27 cellular contexts compared by ENCODE assay signal in genomic region chr2:226187126-226187525, GRCh38.
DNase-seq lines count a peak whose midpoint lies in the region; ATAC-seq and TF ChIP-seq lines count a peak whose summit lies in the region.
"Had no signal": no experiment of that assay in that cellular context is flagged by ENCODE, and none has a peak within 500 bp of the region (broad histone marks: within the 10 kb centered on the region; RNA-seq: fewer than 3 reads in every experiment).

No MANE protein-coding gene starts in this region.

- intact Hi-C loops in HCT116 (cut with micrococcal nuclease) = loop anchor here (5.0 to 10.0 kb wide), 3 partner anchors 152 to 808 kb away; no protein-coding TSS in a partner anchor

- RAD21 ChIA-PET in HCT116 (lab: Charles Lee; ENCODE audit: low non-redundant PET in 1 of 2, low total read pairs in 2 of 2, uncharacterized antibody in 2 of 2, unreplicated experiment in 2 of 2) = no interaction called here

- H2AFZ ChIP-seq in HCT116 (ENCODE audit: low read depth, low read length, poor library complexity, severe bottlenecking) (no peak overlapping the region), GM23338 (no peak overlapping the region)

- H3F3A ChIP-seq in GM23338 (replicated peaks; ENCODE audit: low read depth) = no peaks in the 10 kb centered on the region

- CTCF ChIA-PET in HCT116 (lab: Charles Lee) = no interaction called here

- H4K20me1 ChIP-seq in HCT116 (ENCODE audit: insufficient read depth) (no peaks in the 10 kb centered on the region), GM23338 (replicated peaks; ENCODE audit: insufficient read depth) (no peaks in the 10 kb centered on the region)

- no peaks in the 10 kb centered on the region; the same call in 2 of the 3 replicates for H3K9me3 Mint-ChIP-seq in GM23338
- H3K9me3 Mint-ChIP-seq: activated CD4-positive, alpha-beta T cell treated with anti-CD3 and anti-CD28 coated beads, Interleukin-2, amount 10 ng/mL, durations not matched to agents 24 days and 14 days; T-helper 1 cell treated with Interleukin-12 subunit alpha and Interleukin-12 subunit beta and Interleukin-4 antibody, amounts not matched to agents 30 μg/mL and 1 μg/mL, for 36 hours had no signal

- H3K9ac ChIP-seq in HCT116 (ENCODE audit: low read length) = peak overlapping the region; percentile 79
- peak overlapping the region; percentile 58 for H3K9ac ChIP-seq in skeletal muscle satellite cell (ENCODE audit: low read depth, low read length)

- no peak overlapping the region for H3K4me3 ChIP-seq in HCT116 (replicated peaks in 1 of 2; ENCODE audit: low read depth in 1 of 2, low read length in 2 of 2)
- H3K4me3 ChIP-seq in skeletal muscle satellite cell (ENCODE audit: low read length) = no peak overlapping the region
- no peak overlapping the region for H3K4me3 ChIP-seq in GM23338
- H3K4me3 ChIP-seq: heart right ventricle, pancreas had no signal

- no peaks in the 10 kb centered on the region for H3K27me3 Mint-ChIP-seq in GM23338 (ENCODE audit: insufficient read depth, low read depth, poor library complexity)
- H3K27me3 Mint-ChIP-seq: dendritic cell treated with granulocyte-macrophage colony-stimulating factor and Interleukin-4, amounts not matched to agents 40 ng/mL and 50 ng/mL, for 4 days had no signal

- H3K79me2 ChIP-seq in HCT116 (ENCODE audit: insufficient read depth, low read length) (peaks cover 30% of the 10 kb centered on the region), GM23338 (replicated peaks; ENCODE audit: insufficient read depth) (no peaks in the 10 kb centered on the region)

- H3K36me3 ChIP-seq in HCT116 (ENCODE audit: control insufficient read depth in 1 of 2, insufficient read depth in 2 of 2, low read length in 2 of 2) = 0 out of 4 replicates have a peak, but pooled peaks cover 0 to 3% of the 10 kb centered on the region in 2 experiments
- H3K36me3 ChIP-seq in skeletal muscle satellite cell (ENCODE audit: insufficient read depth, low read length) = no peaks in the 10 kb centered on the region
- H3K36me3 ChIP-seq in GM23338 (ENCODE audit: insufficient read depth) = no peaks in the 10 kb centered on the region
- H3K36me3 ChIP-seq: heart right ventricle, pancreas had no signal

- TF ChIP-seq RAD21 in HCT116 (IDR thresholded peaks at IDR 0.05; ENCODE audit: low read depth) = no peak

- H3K4me1 Mint-ChIP-seq in GM23338 = peaks cover 11% of the 10 kb centered on the region
- H3K4me1 Mint-ChIP-seq: activated CD4-positive, alpha-beta T cell treated with anti-CD3 and anti-CD28 coated beads, Interleukin-2, amount 10 ng/mL, durations not matched to agents 24 days and 14 days; CD8-positive, alpha-beta memory T cell; naive thymus-derived CD4-positive, alpha-beta T cell had no signal

- H3K4me2 ChIP-seq in HCT116 (ENCODE audit: low read length) (no peak overlapping the region), skeletal muscle satellite cell (ENCODE audit: low read length) (peak overlapping the region; percentile 18), GM23338 (no peak overlapping the region)

- H3K9me2 ChIP-seq in HCT116 (ENCODE audit: insufficient read depth) (no peaks in the 10 kb centered on the region), GM23338 (ENCODE audit: insufficient read depth) (peaks cover 7% of the 10 kb centered on the region; the same call in 1 of the 2 replicates)

- H3K27ac Mint-ChIP-seq in GM23338 = no peak overlapping the region; the same call in 1 of the 2 replicates
- H3K27ac Mint-ChIP-seq: activated CD4-positive, alpha-beta T cell treated with anti-CD3 and anti-CD28 coated beads, Interleukin-2, amount 10 ng/mL, durations not matched to agents 24 days and 14 days; CD8-positive, alpha-beta memory T cell; dendritic cell treated with granulocyte-macrophage colony-stimulating factor and Interleukin-4, amounts not matched to agents 40 ng/mL and 50 ng/mL, for 4 days; naive thymus-derived CD4-positive, alpha-beta T cell; T-helper 1 cell treated with Interleukin-12 subunit alpha and Interleukin-12 subunit beta and Interleukin-4 antibody, amounts not matched to agents 30 μg/mL and 1 μg/mL, for 36 hours had no signal

- TF ChIP-seq CTCF in HCT116 (IDR thresholded peaks at IDR 0.05 in 2 of 3, conservative IDR thresholded peaks at IDR 0.05 in 1 of 3; ENCODE audit: borderline replicate concordance in 1 of 3, insufficient read depth in 1 of 3, low read depth in 2 of 3, low read length in 2 of 3) (no peak), foreskin keratinocyte (conservative IDR thresholded peaks at IDR 0.05) (no peak), GM23338 (conservative IDR thresholded peaks at IDR 0.05; ENCODE audit: low read depth in 2 of 2) (no peak)

- DNase-seq in HCT116 (ENCODE audit: low read depth, low spot score) (no peak), amniotic epithelial cell (ENCODE audit: low read depth) (peak; percentile 63), foreskin keratinocyte (no peak), iPS-NIHi11 (ENCODE audit: low spot score) (no peak), dedifferentiated amniotic fluid mesenchymal stem cell (ENCODE audit: extremely low spot score) (no peak), GM23338 (ENCODE audit: low spot score) (no peak)
- no peak for DNase-seq in activated CD4-positive, alpha-beta T cell treated with anti-CD3 and anti-CD28 coated beads, Interleukin-2, amount 50 U/mL, for 48 hours
- DNase-seq: activated CD4-positive, alpha-beta T cell treated with anti-CD3 and anti-CD28 coated beads, Interleukin-2, amount 10 ng/mL, durations not matched to agents 24 days and 14 days; activated naive CD4-positive, alpha-beta T cell treated with Interleukin-2 at 50 U/mL for 16 hours; activated T-cell treated with anti-CD3 and anti-CD28 coated beads, Interleukin-2, amount 50 U/mL, for 48 hours; caudate nucleus; CD8-positive, alpha-beta memory T cell; DMS153; heart right ventricle; left colon; naive thymus-derived CD4-positive, alpha-beta T cell; NCI-H1694 treated with DMSO at 0.1 percent for 48 hours; NCI-H2171 treated with DMSO at 0.1 percent for 48 hours; NCI-H524 treated with DMSO at 0.1 percent for 48 hours; pancreas; stimulated activated CD8-positive, alpha-beta memory T cell treated with anti-CD3 and anti-CD28 coated beads, Interleukin-4, amount 100 ng/mL, for 48 hours; trophoblast cell had no signal

- H3K27me3 ChIP-seq in HCT116 (ENCODE audit: insufficient read depth, low read length) (no peaks in the 10 kb centered on the region), foreskin keratinocyte (no peaks in the 10 kb centered on the region), skeletal muscle satellite cell (ENCODE audit: control insufficient read depth, insufficient read depth, low read length) (no peaks in the 10 kb centered on the region), GM23338 (ENCODE audit: insufficient read depth) (no peaks in the 10 kb centered on the region)
- H3K27me3 ChIP-seq: heart right ventricle, pancreas had no signal

- POLR2A ChIA-PET in HCT116 (lab: Charles Lee) = interaction anchor here (0.9 to 1.3 kb wide), 3 partner anchors 15 to 469 kb away, joined by 3 read pairs; no protein-coding TSS in a partner anchor

- H3K27ac ChIP-seq in HCT116 (ENCODE audit: low read depth, low read length) (peak overlapping the region; percentile 95), foreskin keratinocyte (peak overlapping the region; percentile 50), GM23338 (ENCODE audit: low read depth) (no peak overlapping the region)
- H3K27ac ChIP-seq: heart right ventricle, pancreas had no signal

- peaks cover 82 to 100% of the 10 kb centered on the region in 2 experiments for H3K4me1 ChIP-seq in HCT116 (ENCODE audit: control insufficient read depth in 1 of 2, insufficient read depth in 2 of 2, low read length in 2 of 2)
- peaks cover 29% of the 10 kb centered on the region for H3K4me1 ChIP-seq in foreskin keratinocyte
- peaks cover 56% of the 10 kb centered on the region for H3K4me1 ChIP-seq in skeletal muscle satellite cell (ENCODE audit: control insufficient read depth, insufficient read depth, low read length)
- peaks cover 14% of the 10 kb centered on the region for H3K4me1 ChIP-seq in GM23338 (ENCODE audit: insufficient read depth)
- H3K4me1 ChIP-seq: pancreas had no signal

- BruUV-seq in HCT116 (replicated peaks; lab: Mats Ljungman, UMichigan) = no TSS peak

- H3K36me3 Mint-ChIP-seq in GM23338 (ENCODE audit: low read depth) = no peaks in the 10 kb centered on the region
- H3K36me3 Mint-ChIP-seq: CD8-positive, alpha-beta memory T cell; naive thymus-derived CD4-positive, alpha-beta T cell had no signal

- ATAC-seq in HCT116 (no peak), foreskin keratinocyte (no peak), GM23338 (no peak)
- ATAC-seq: heart right ventricle; left colon; naive thymus-derived CD4-positive, alpha-beta T cell; Panc1; pancreas; sciatic nerve had no signal

- H3K9me3 ChIP-seq in HCT116 (ENCODE audit: control insufficient read depth in 1 of 2, insufficient read depth in 1 of 2, low read depth in 1 of 2, low read length in 2 of 2) (no peaks in the 10 kb centered on the region), skeletal muscle satellite cell (replicated peaks; ENCODE audit: low read length) (no peaks in the 10 kb centered on the region)
- H3K9me3 ChIP-seq: heart right ventricle, pancreas had no signal

- H3K4me3 Mint-ChIP-seq in GM23338 = no peak overlapping the region
- H3K4me3 Mint-ChIP-seq: activated CD4-positive, alpha-beta T cell treated with anti-CD3 and anti-CD28 coated beads, Interleukin-2, amount 10 ng/mL, durations not matched to agents 24 days and 14 days; CD8-positive, alpha-beta memory T cell; dendritic cell treated with granulocyte-macrophage colony-stimulating factor and Interleukin-4, amounts not matched to agents 40 ng/mL and 50 ng/mL, for 4 days; naive thymus-derived CD4-positive, alpha-beta T cell; T-helper 1 cell treated with Interleukin-12 subunit alpha and Interleukin-12 subunit beta and Interleukin-4 antibody, amounts not matched to agents 30 μg/mL and 1 μg/mL, for 36 hours had no signal

- TF ChIP-seq POLR2A in HCT116 (IDR thresholded peaks at IDR 0.05; ENCODE audit: borderline replicate concordance, extremely low read depth, insufficient read depth, insufficient read length) = no peak

TF ChIP-seq in HCT116, 20 proteins besides CTCF, POLR2A, EP300 and RAD21 (continues in another document):
- no peak for TF ChIP-seq ZNF274 (IDR thresholded peaks at IDR 0.05; ENCODE audit: low read depth, low read length)
- TF ChIP-seq ATF3 (IDR thresholded peaks at IDR 0.05) = no peak
- TF ChIP-seq YY1 (IDR thresholded peaks at IDR 0.05; ENCODE audit: extremely low read depth, insufficient replicate concordance, low read depth, low read length) = no peak

TF ChIP-seq in GM23338, 12 proteins besides CTCF, POLR2A, EP300 and RAD21 (continues in another document):
- TF ChIP-seq NANOG (IDR thresholded peaks at IDR 0.05; ENCODE audit: borderline replicate concordance) (no peak), EZH2phosphoT487 (IDR thresholded peaks at IDR 0.05; ENCODE audit: unreplicated experiment) (no peak), EZH2 (IDR thresholded peaks at IDR 0.05; ENCODE audit: low read depth, unreplicated experiment) (no peak)
